Comparison of ENCODE assay signal across 1 cellular context in genomic region chr6:2842139-2842552, GRCh38.
TF ChIP-seq lines count a peak whose summit lies in the region.

No MANE protein-coding gene starts in this region.

TF ChIP-seq in SK-N-SH, 30 proteins besides CTCF, POLR2A, EP300 and RAD21 (continued from another document):
- no peak for TF ChIP-seq USF2 (IDR thresholded peaks at IDR 0.05; ENCODE audit: borderline replicate concordance, low read depth, low read length)
- no peak for TF ChIP-seq NFIC (IDR thresholded peaks at IDR 0.05; ENCODE audit: borderline replicate concordance)
- no peak for TF ChIP-seq EZH2phosphoT487 (IDR thresholded peaks at IDR 0.05; ENCODE audit: borderline replicate concordance, low read depth)
- TF ChIP-seq IRF3 (IDR thresholded peaks at IDR 0.05; ENCODE audit: low read depth, low read length) = no peak
- no peak for TF ChIP-seq CHD2 (IDR thresholded peaks at IDR 0.05; ENCODE audit: low read length, partially characterized antibody)
- no peak for TF ChIP-seq MEF2A (IDR thresholded peaks at IDR 0.05; ENCODE audit: borderline replicate concordance, low read depth)
- TF ChIP-seq TCF12 (IDR thresholded peaks at IDR 0.05) = no peak
- no peak for TF ChIP-seq USF1 (IDR thresholded peaks at IDR 0.05; ENCODE audit: borderline replicate concordance, low read depth)
- TF ChIP-seq RFX5 (IDR thresholded peaks at IDR 0.05; ENCODE audit: low read length) = no peak
